1 cellular context compared by ENCODE assay signal in genomic region chr15:73986055-73986775, GRCh38.
TF ChIP-seq lines count a peak whose summit lies in the region.

No MANE protein-coding gene starts in this region.

TF ChIP-seq in GM23338, 12 proteins besides CTCF, POLR2A, EP300 and RAD21 (continued from another document):
- TF ChIP-seq, protein P1, sequence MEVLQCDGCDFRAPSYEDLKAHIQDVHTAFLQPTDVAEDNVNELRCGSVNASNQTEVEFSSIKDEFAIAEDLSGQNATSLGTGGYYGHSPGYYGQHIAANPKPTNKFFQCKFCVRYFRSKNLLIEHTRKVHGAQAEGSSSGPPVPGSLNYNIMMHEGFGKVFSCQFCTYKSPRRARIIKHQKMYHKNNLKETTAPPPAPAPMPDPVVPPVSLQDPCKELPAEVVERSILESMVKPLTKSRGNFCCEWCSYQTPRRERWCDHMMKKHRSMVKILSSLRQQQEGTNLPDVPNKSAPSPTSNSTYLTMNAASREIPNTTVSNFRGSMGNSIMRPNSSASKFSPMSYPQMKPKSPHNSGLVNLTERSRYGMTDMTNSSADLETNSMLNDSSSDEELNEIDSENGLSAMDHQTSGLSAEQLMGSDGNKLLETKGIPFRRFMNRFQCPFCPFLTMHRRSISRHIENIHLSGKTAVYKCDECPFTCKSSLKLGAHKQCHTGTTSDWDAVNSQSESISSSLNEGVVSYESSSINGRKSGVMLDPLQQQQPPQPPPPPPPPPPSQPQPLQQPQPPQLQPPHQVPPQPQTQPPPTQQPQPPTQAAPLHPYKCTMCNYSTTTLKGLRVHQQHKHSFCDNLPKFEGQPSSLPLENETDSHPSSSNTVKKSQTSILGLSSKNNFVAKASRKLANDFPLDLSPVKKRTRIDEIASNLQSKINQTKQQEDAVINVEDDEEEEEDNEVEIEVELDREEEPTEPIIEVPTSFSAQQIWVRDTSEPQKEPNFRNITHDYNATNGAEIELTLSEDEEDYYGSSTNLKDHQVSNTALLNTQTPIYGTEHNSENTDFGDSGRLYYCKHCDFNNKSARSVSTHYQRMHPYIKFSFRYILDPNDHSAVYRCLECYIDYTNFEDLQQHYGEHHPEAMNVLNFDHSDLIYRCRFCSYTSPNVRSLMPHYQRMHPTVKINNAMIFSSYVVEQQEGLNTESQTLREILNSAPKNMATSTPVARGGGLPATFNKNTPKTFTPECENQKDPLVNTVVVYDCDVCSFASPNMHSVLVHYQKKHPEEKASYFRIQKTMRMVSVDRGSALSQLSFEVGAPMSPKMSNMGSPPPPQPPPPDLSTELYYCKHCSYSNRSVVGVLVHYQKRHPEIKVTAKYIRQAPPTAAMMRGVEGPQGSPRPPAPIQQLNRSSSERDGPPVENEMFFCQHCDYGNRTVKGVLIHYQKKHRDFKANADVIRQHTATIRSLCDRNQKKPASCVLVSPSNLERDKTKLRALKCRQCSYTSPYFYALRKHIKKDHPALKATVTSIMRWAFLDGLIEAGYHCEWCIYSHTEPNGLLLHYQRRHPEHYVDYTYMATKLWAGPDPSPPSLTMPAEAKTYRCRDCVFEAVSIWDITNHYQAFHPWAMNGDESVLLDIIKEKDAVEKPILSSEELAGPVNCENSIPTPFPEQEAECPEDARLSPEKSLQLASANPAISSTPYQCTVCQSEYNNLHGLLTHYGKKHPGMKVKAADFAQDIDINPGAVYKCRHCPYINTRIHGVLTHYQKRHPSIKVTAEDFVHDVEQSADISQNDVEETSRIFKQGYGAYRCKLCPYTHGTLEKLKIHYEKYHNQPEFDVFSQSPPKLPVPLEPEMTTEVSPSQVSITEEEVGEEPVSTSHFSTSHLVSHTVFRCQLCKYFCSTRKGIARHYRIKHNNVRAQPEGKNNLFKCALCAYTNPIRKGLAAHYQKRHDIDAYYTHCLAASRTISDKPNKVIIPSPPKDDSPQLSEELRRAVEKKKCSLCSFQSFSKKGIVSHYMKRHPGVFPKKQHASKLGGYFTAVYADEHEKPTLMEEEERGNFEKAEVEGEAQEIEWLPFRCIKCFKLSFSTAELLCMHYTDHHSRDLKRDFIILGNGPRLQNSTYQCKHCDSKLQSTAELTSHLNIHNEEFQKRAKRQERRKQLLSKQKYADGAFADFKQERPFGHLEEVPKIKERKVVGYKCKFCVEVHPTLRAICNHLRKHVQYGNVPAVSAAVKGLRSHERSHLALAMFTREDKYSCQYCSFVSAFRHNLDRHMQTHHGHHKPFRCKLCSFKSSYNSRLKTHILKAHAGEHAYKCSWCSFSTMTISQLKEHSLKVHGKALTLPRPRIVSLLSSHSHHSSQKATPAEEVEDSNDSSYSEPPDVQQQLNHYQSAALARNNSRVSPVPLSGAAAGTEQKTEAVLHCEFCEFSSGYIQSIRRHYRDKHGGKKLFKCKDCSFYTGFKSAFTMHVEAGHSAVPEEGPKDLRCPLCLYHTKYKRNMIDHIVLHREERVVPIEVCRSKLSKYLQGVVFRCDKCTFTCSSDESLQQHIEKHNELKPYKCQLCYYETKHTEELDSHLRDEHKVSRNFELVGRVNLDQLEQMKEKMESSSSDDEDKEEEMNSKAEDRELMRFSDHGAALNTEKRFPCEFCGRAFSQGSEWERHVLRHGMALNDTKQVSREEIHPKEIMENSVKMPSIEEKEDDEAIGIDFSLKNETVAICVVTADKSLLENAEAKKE (CRISPR knock-in tag; IDR thresholded peaks at IDR 0.05): no peak
- TF ChIP-seq NANOG (IDR thresholded peaks at IDR 0.05; ENCODE audit: borderline replicate concordance): no peak
- no peak for TF ChIP-seq STAT1 (IDR thresholded peaks at IDR 0.05; ENCODE audit: unreplicated experiment)
- TF ChIP-seq EZH2 (IDR thresholded peaks at IDR 0.05; ENCODE audit: low read depth, unreplicated experiment): no peak
- TF ChIP-seq POLR2AphosphoS5 (IDR thresholded peaks at IDR 0.05; ENCODE audit: low read depth): no peak
